ENCODE assay signal across 27 cellular contexts in genomic region chr7:27375958-27376357, GRCh38.
DNase-seq lines count a peak whose midpoint lies in the region; ATAC-seq and TF ChIP-seq lines count a peak whose summit lies in the region.
"Had no signal": no experiment of that assay in that cellular context is flagged by ENCODE, and none has a peak within 500 bp of the region (broad histone marks: within the 10 kb centered on the region; RNA-seq: fewer than 3 reads in every experiment).

No MANE protein-coding gene starts in this region.

- no peaks in the 10 kb centered on the region for H3K4me1 ChIP-seq in right atrium auricular region
- no peaks in the 10 kb centered on the region for H3K4me1 ChIP-seq in body of pancreas
- H3K4me1 ChIP-seq in testis, result no peaks in the 10 kb centered on the region

- TF ChIP-seq CTCF in right atrium auricular region (IDR thresholded peaks at IDR 0.05) (no peak), body of pancreas (IDR thresholded peaks at IDR 0.05) (no peak), testis (IDR thresholded peaks at IDR 0.05) (no peak)

- no peaks in the 10 kb centered on the region for H3K27me3 ChIP-seq in right atrium auricular region
- H3K27me3 ChIP-seq in body of pancreas, result no peaks in the 10 kb centered on the region
- H3K27me3 ChIP-seq in testis, result no peaks in the 10 kb centered on the region
- H3K27me3 ChIP-seq: MG63 had no signal

- TF ChIP-seq POLR2A in body of pancreas (IDR thresholded peaks at IDR 0.05), result no peak
- TF ChIP-seq POLR2A in testis (IDR thresholded peaks at IDR 0.05), result no peak

- DNase-seq in Right ventricle myocardium superior (no peak), right atrium auricular region (ENCODE audit: low spot score) (no peak), body of pancreas (no peak), iPS-NIHi7 (ENCODE audit: extremely low spot score) (peak; percentile 55), testis (peak; percentile 36), DMS153 treated with DMSO at 0.1 percent for 48 hours (lab: John Stamatoyannopoulos, UW; ENCODE audit: unreplicated experiment) (no peak)
- DNase-seq: activated CD4-positive, alpha-beta T cell treated with anti-CD3 and anti-CD28 coated beads for 1 hour; activated CD8-positive, alpha-beta T cell treated with anti-CD3 and anti-CD28 coated beads for 36 hours; activated gamma-delta T cell; activated T-cell treated with anti-CD3 and anti-CD28 coated beads for 4 hours; CD4-positive, CD25-positive, alpha-beta regulatory T cell; EL; erythroblast; glutamatergic neuron; GOT3; left colon; mesenchymal stem cell; MG63; NCI-H2029 treated with DMSO at 0.1 percent for 48 hours; NCI-H2227 treated with DMSO at 0.1 percent for 48 hours; NCI-H526 treated with DMSO at 0.1 percent for 48 hours; stimulated activated naive CD8-positive, alpha-beta T cell treated with anti-CD3 and anti-CD28 coated beads, Interleukin-15, Interleukin-2, amounts not matched to agents 100 U/mL and 50 U/mL, for 24 hours had no signal

- H3K36me3 ChIP-seq in right atrium auricular region, result no peaks in the 10 kb centered on the region
- H3K36me3 ChIP-seq in body of pancreas (replicated peaks in 1 of 2; ENCODE audit: insufficient read depth in 1 of 2, low read depth in 2 of 2), result no peaks in the 10 kb centered on the region
- H3K36me3 ChIP-seq in testis (ENCODE audit: low read depth, missing control alignments), result no peaks in the 10 kb centered on the region
- H3K36me3 ChIP-seq: MG63, neutrophil had no signal

- H3K4me3 ChIP-seq in right atrium auricular region (no peak overlapping the region), body of pancreas (no peak overlapping the region), testis (no peak overlapping the region)
- H3K4me3 ChIP-seq: MG63, SK-N-MC had no signal

- ATAC-seq in Right ventricle myocardium superior (ENCODE audit: poor library complexity) (peak; percentile 60), body of pancreas (peak; percentile 35), HG02642 (IDR thresholded peaks at IDR 0.05; ENCODE audit: poor library complexity, unreplicated experiment) (no peak), GM21367 (IDR thresholded peaks at IDR 0.05; ENCODE audit: unreplicated experiment) (no peak)
- ATAC-seq: activated CD8-positive, alpha-beta T cell treated with anti-CD3 and anti-CD28 coated beads for 36 hours; left colon; stimulated activated naive CD8-positive, alpha-beta T cell treated with anti-CD3 and anti-CD28 coated beads, Interleukin-15, Interleukin-2, amounts not matched to agents 100 U/mL and 50 U/mL, for 24 hours had no signal

- H3K27ac ChIP-seq in right atrium auricular region (no peak overlapping the region), body of pancreas (no peak overlapping the region), testis (no peak overlapping the region)
- H3K27ac ChIP-seq: neutrophil, RWPE1, SK-N-MC had no signal

- WGBS in body of pancreas, 2 donors, result 60 to 67% methylated on average over 5 of the region's 5 CpGs
- 51 to 52% methylated on average over 4 to 5 of the region's 5 CpGs for WGBS in testis, 2 donors

- intact Hi-C loops in Right ventricle myocardium superior (cut with DNase I) (no loop called here), body of pancreas (cut with DNase I) (no loop called here), testis (cut with DNase I; ENCODE audit: low total_unique reads) (no loop called here)

- no peaks in the 10 kb centered on the region for H3K9me3 ChIP-seq in right atrium auricular region
- no peaks in the 10 kb centered on the region for H3K9me3 ChIP-seq in body of pancreas
- no peaks in the 10 kb centered on the region for H3K9me3 ChIP-seq in testis
- H3K9me3 ChIP-seq: MG63, neutrophil had no signal

Comparison
In these comparisons a context has a peak if more than half of its experiments do, and no peak if none do; other contexts are left out.
1. ATAC-seq: peak in Right ventricle myocardium superior (single experiment) and body of pancreas (single experiment); none in HG02642 (single experiment) and GM21367 (single experiment).
2. DNase-seq: peak in iPS-NIHi7 (single experiment) and testis (single experiment); none in Right ventricle myocardium superior (single experiment), right atrium auricular region (single experiment), body of pancreas (0 of 4) and DMS153 treated with DMSO at 0.1 percent for 48 hours (single experiment).